In genomic region chr9:16058131-16058549, GRCh38 we compare ENCODE assay signal across 8 cellular contexts.
A peak's percentile ranks its signal among the peaks of the same experiment; 100 is the strongest.
DNase-seq lines count a peak whose midpoint lies in the region; ATAC-seq and TF ChIP-seq lines count a peak whose summit lies in the region.

No MANE protein-coding gene starts in this region.

- H3K27ac Mint-ChIP-seq in activated naive CD8-positive, alpha-beta T cell treated with anti-CD3 and anti-CD28 coated beads, Interleukin-2, amount 50 U/mL, for 24 hours: peak overlapping the region; percentile 90
- peak overlapping the region; percentile 83 for H3K27ac Mint-ChIP-seq in nephron progenitor cell

- peaks cover 7% of the 10 kb centered on the region for H3K9me3 Mint-ChIP-seq in activated naive CD8-positive, alpha-beta T cell treated with anti-CD3 and anti-CD28 coated beads, Interleukin-2, amount 50 U/mL, for 24 hours
- peaks cover 4% of the 10 kb centered on the region for H3K9me3 Mint-ChIP-seq in nephron progenitor cell

- peak; percentile 22 for DNase-seq in activated naive CD8-positive, alpha-beta T cell treated with anti-CD3 and anti-CD28 coated beads, Interleukin-2, amount 50 U/mL, for 24 hours
- no peak for DNase-seq in nephron progenitor cell
- DNase-seq in activated gamma-delta T cell treated with Interleukin-2 at 50 U/mL for 16 hours: no peak
- DNase-seq in activated CD4-positive, CD25-positive, alpha-beta regulatory T cell treated with anti-CD3 and anti-CD28 coated beads, Interleukin-2, amount 50 U/mL, for 72 hours: no peak
- DNase-seq in stimulated activated CD4-positive, alpha-beta T cell treated with anti-CD3 and anti-CD28 coated beads, Interleukin-4, amount 100 ng/mL, for 24 hours: no peak

- peaks cover 54% of the 10 kb centered on the region for H3K4me1 Mint-ChIP-seq in activated naive CD8-positive, alpha-beta T cell treated with anti-CD3 and anti-CD28 coated beads, Interleukin-2, amount 50 U/mL, for 24 hours
- peaks cover 27% of the 10 kb centered on the region for H3K4me1 Mint-ChIP-seq in nephron progenitor cell

- no peaks in the 10 kb centered on the region for H3K27me3 Mint-ChIP-seq in activated naive CD8-positive, alpha-beta T cell treated with anti-CD3 and anti-CD28 coated beads, Interleukin-2, amount 50 U/mL, for 24 hours
- H3K27me3 Mint-ChIP-seq in nephron progenitor cell (ENCODE audit: low read depth, poor library complexity): peaks cover 12% of the 10 kb centered on the region

- ATAC-seq in GM18502 (IDR thresholded peaks at IDR 0.05; ENCODE audit: poor library complexity, unreplicated experiment) (peak; percentile 51), HG03432 (IDR thresholded peaks at IDR 0.05; ENCODE audit: unreplicated experiment) (peak; percentile 58), HG03439 (IDR thresholded peaks at IDR 0.05; ENCODE audit: unreplicated experiment) (no peak)
- peak; percentile 83 for ATAC-seq in activated naive CD8-positive, alpha-beta T cell treated with anti-CD3 and anti-CD28 coated beads, Interleukin-2, amount 50 U/mL, for 24 hours

- peaks cover 2% of the 10 kb centered on the region for H3K36me3 Mint-ChIP-seq in activated naive CD8-positive, alpha-beta T cell treated with anti-CD3 and anti-CD28 coated beads, Interleukin-2, amount 50 U/mL, for 24 hours (ENCODE audit: low read depth)
- H3K36me3 Mint-ChIP-seq in nephron progenitor cell (ENCODE audit: low read depth): peaks cover 4% of the 10 kb centered on the region

- TF ChIP-seq CTCF in nephron progenitor cell (IDR thresholded peaks at IDR 0.05): no peak

- peak overlapping the region; percentile 68 for H3K4me3 Mint-ChIP-seq in activated naive CD8-positive, alpha-beta T cell treated with anti-CD3 and anti-CD28 coated beads, Interleukin-2, amount 50 U/mL, for 24 hours
- peak overlapping the region; percentile 29 for H3K4me3 Mint-ChIP-seq in nephron progenitor cell
